In genomic region chr6:80454197-80454596, GRCh38 we compare ENCODE assay signal across 7 cellular contexts.
DNase-seq lines count a peak whose midpoint lies in the region; ATAC-seq lines count a peak whose summit lies in the region.

No MANE protein-coding gene starts in this region.

- H3K4me3 ChIP-seq in skeletal muscle cell (ENCODE audit: low read depth, low read length) = no peak overlapping the region

- H3K9me3 Mint-ChIP-seq in activated T-helper 17 cell treated with anti-CD3 and anti-CD28 coated beads, Interleukin-2, amount 50 U/mL, for 72 hours = no peaks in the 10 kb centered on the region

- H3K4me1 Mint-ChIP-seq in activated T-helper 17 cell treated with anti-CD3 and anti-CD28 coated beads, Interleukin-2, amount 50 U/mL, for 72 hours = peaks cover 4% of the 10 kb centered on the region

- no peaks in the 10 kb centered on the region for H3K36me3 Mint-ChIP-seq in activated T-helper 17 cell treated with anti-CD3 and anti-CD28 coated beads, Interleukin-2, amount 50 U/mL, for 72 hours (ENCODE audit: low read depth)

- H3K27me3 Mint-ChIP-seq in activated T-helper 17 cell treated with anti-CD3 and anti-CD28 coated beads, Interleukin-2, amount 50 U/mL, for 72 hours = no peaks in the 10 kb centered on the region

- peak overlapping the region; percentile 27 for H3K27ac Mint-ChIP-seq in activated T-helper 17 cell treated with anti-CD3 and anti-CD28 coated beads, Interleukin-2, amount 50 U/mL, for 72 hours

- DNase-seq in skeletal muscle cell (ENCODE audit: low read depth) (peak; percentile 99), cerebellar nuclear complex (lab: John Stamatoyannopoulos, UW) (no peak), OCI-M2 (lab: John Stamatoyannopoulos, UW; ENCODE audit: unreplicated experiment) (no peak)
- no peak for DNase-seq in central memory CD4-positive, alpha-beta T cell

- no peak overlapping the region for H3K4me3 Mint-ChIP-seq in activated T-helper 17 cell treated with anti-CD3 and anti-CD28 coated beads, Interleukin-2, amount 50 U/mL, for 72 hours

- ATAC-seq in GM18868 (IDR thresholded peaks at IDR 0.05; ENCODE audit: unreplicated experiment) = peak; percentile 93
- peak; percentile 59 for ATAC-seq in HG03159 (IDR thresholded peaks at IDR 0.05; ENCODE audit: unreplicated experiment)
- peak; percentile 95 for ATAC-seq in activated T-helper 17 cell treated with anti-CD3 and anti-CD28 coated beads, Interleukin-2, amount 50 U/mL, for 72 hours (replicated peaks)
